Comparison of ENCODE assay signal across 8 cellular contexts in genomic region chr3:46892285-46893145, GRCh38. TPM values are rescaled to one million over a fixed set of nuclear protein-coding genes. Genes with fewer than 3 reads are reported as not detected.
DNase-seq lines count a peak whose midpoint lies in the region; ATAC-seq, FAIRE-seq and TF ChIP-seq lines count a peak whose summit lies in the region.

No MANE protein-coding gene starts in this region.

- no peak overlapping the region for H3K27ac ChIP-seq in SJSA1
- H3K27ac ChIP-seq in effector memory CD4-positive, alpha-beta T cell (ENCODE audit: insufficient read depth, low read length, poor library complexity, severe bottlenecking): no peak overlapping the region
- H3K27ac ChIP-seq in HepG2 (ENCODE audit: extremely low read length, insufficient read depth, low read length): no peak overlapping the region

- H3K4me1 Mint-ChIP-seq in stimulated activated naive CD8-positive, alpha-beta T cell treated with anti-CD3 and anti-CD28 coated beads, Interleukin-15, Interleukin-2, amounts not matched to agents 100 ng/mL and 50 ng/mL, for 24 hours (ENCODE audit: low read depth): no peaks in the 10 kb centered on the region

- POLR2A ChIA-PET in HepG2 (lab: Yijun Ruan, JAX): no interaction called here

- H3K9me3 Mint-ChIP-seq in stimulated activated naive CD8-positive, alpha-beta T cell treated with anti-CD3 and anti-CD28 coated beads, Interleukin-15, Interleukin-2, amounts not matched to agents 100 ng/mL and 50 ng/mL, for 24 hours: no peaks in the 10 kb centered on the region

- 2% methylated on average over 11 of the region's 58 CpGs for WGBS in HepG2 (ENCODE audit: low lambda C conversion rate)

- H2AFZ ChIP-seq in HepG2 (ENCODE audit: low read length): no peak overlapping the region

- H3K4me1 ChIP-seq in SJSA1 (replicated peaks) (peaks cover 9% of the 10 kb centered on the region), HepG2 (ENCODE audit: insufficient read depth, low read length) (peaks cover 13% of the 10 kb centered on the region)
- no peaks in the 10 kb centered on the region for H3K4me1 ChIP-seq in effector memory CD4-positive, alpha-beta T cell (ENCODE audit: control insufficient read depth, insufficient read depth, low read length, poor library complexity, severe bottlenecking)

- no peak for TF ChIP-seq POLR2A in H54 (IDR thresholded peaks at IDR 0.05; ENCODE audit: low read depth, low read length)
- TF ChIP-seq POLR2A in HepG2 (IDR thresholded peaks at IDR 0.05; ENCODE audit: insufficient read depth in 1 of 2, low read depth in 2 of 2, low read length in 2 of 2): no peak

- H3K4me2 ChIP-seq in HepG2 (ENCODE audit: low read depth, low read length): peak overlapping the region; percentile 73

- no peak for TF ChIP-seq RAD21 in HepG2 (CRISPR knock-in tag; IDR thresholded peaks at IDR 0.05)

- peaks cover 17% of the 10 kb centered on the region for H3K27me3 ChIP-seq in SJSA1 (replicated peaks)
- peaks cover 12% of the 10 kb centered on the region for H3K27me3 ChIP-seq in effector memory CD4-positive, alpha-beta T cell (replicated peaks; ENCODE audit: control insufficient read depth, insufficient read depth, low read length, poor library complexity, severe bottlenecking)
- H3K27me3 ChIP-seq in HepG2 (ENCODE audit: control insufficient read depth in 1 of 2, insufficient read depth in 2 of 2, low read length in 2 of 2): peaks cover 6 to 64% of the 10 kb centered on the region in 2 experiments; a peak in 4 of 5 replicates

- ATAC-seq in HepG2 (peak; percentile 54), HG02938 (IDR thresholded peaks at IDR 0.05; ENCODE audit: unreplicated experiment) (no peak), HG03565 (IDR thresholded peaks at IDR 0.05; ENCODE audit: unreplicated experiment) (no peak)

- H3K27me3 Mint-ChIP-seq in stimulated activated naive CD8-positive, alpha-beta T cell treated with anti-CD3 and anti-CD28 coated beads, Interleukin-15, Interleukin-2, amounts not matched to agents 100 ng/mL and 50 ng/mL, for 24 hours: peaks cover 40% of the 10 kb centered on the region

- H3K36me3 ChIP-seq in SJSA1: no peaks in the 10 kb centered on the region
- H3K36me3 ChIP-seq in effector memory CD4-positive, alpha-beta T cell (ENCODE audit: control insufficient read depth, insufficient read depth, low read length): no peaks in the 10 kb centered on the region
- H3K36me3 ChIP-seq in HepG2 (replicated peaks in 1 of 2; ENCODE audit: control insufficient read depth in 1 of 2, insufficient read depth in 2 of 2, low read length in 2 of 2): no peaks in the 10 kb centered on the region

- CTCF ChIA-PET in HepG2 (lab: Yijun Ruan, JAX; ENCODE audit: low intra/inter-chr PET ratio, low total read pairs): interaction anchor here (1.9 kb wide), 1 partner anchor 187 kb away, joined by 5 read pairs; no protein-coding TSS in a partner anchor

- BruUV-seq in HepG2 (replicated peaks; lab: Mats Ljungman, UMichigan): no TSS peak

- no peaks in the 10 kb centered on the region for H3K79me2 ChIP-seq in HepG2 (ENCODE audit: insufficient read depth, low read length)

- H3K9ac ChIP-seq in HepG2 (ENCODE audit: insufficient read depth, low read depth, low read length): no peak overlapping the region

- TF ChIP-seq CTCF in HepG2 (CRISPR knock-in tag; IDR thresholded peaks at IDR 0.05): peak; percentile 18; the same call in 1 of the 2 replicates

- in situ Hi-C loops in HepG2 (cut with HindIII; ENCODE audit: extremely low pct_ligation_motif_present, low pct_unique_long_range_greater_than_20kb): no loop called here

- H3K9me3 ChIP-seq in SJSA1 (replicated peaks) (no peaks in the 10 kb centered on the region), HepG2 (ENCODE audit: low read length) (no peaks in the 10 kb centered on the region)
- H3K9me3 ChIP-seq in effector memory CD4-positive, alpha-beta T cell (ENCODE audit: control insufficient read depth, low read length): no peaks in the 10 kb centered on the region

- no peak for TF ChIP-seq EP300 in HepG2 (IDR thresholded peaks at IDR 0.05; ENCODE audit: low read depth in 2 of 2, low read length in 2 of 2)
- no peak for TF ChIP-seq EP300 in HepG2 (CRISPR knock-in tag; IDR thresholded peaks at IDR 0.05; ENCODE audit: borderline replicate concordance)

- H4K20me1 ChIP-seq in HepG2 (ENCODE audit: insufficient read depth, low read length): no peaks in the 10 kb centered on the region

- H3K4me3 Mint-ChIP-seq in stimulated activated naive CD8-positive, alpha-beta T cell treated with anti-CD3 and anti-CD28 coated beads, Interleukin-15, Interleukin-2, amounts not matched to agents 100 ng/mL and 50 ng/mL, for 24 hours: peak overlapping the region; percentile 45

- H3K4me3 ChIP-seq in SJSA1 (peak overlapping the region; percentile 26), HepG2 (replicated peaks in 1 of 3; ENCODE audit: insufficient read depth in 1 of 3, low read depth in 2 of 3, low read length in 3 of 3) (peak overlapping the region; percentile 16 to 64 (median 32); a peak in 5 of 6 replicates)
- H3K4me3 ChIP-seq in effector memory CD4-positive, alpha-beta T cell (ENCODE audit: insufficient read depth, low read depth, low read length, poor library complexity, severe bottlenecking): peak overlapping the region; percentile 49

- no peaks in the 10 kb centered on the region for H3K36me3 Mint-ChIP-seq in stimulated activated naive CD8-positive, alpha-beta T cell treated with anti-CD3 and anti-CD28 coated beads, Interleukin-15, Interleukin-2, amounts not matched to agents 100 ng/mL and 50 ng/mL, for 24 hours (ENCODE audit: low read depth)

- DNase-seq in AML-193 (lab: John Stamatoyannopoulos, UW): peak; percentile 84 to 90
- DNase-seq in H54 (ENCODE audit: insufficient read length, low spot score): peak; percentile 97
- peak; percentile 29 to 60 for DNase-seq in SJSA1 (ENCODE audit: low read depth in 1 of 2, low spot score in 2 of 2)
- no peak for DNase-seq in effector memory CD4-positive, alpha-beta T cell
- DNase-seq in HepG2 (ENCODE audit: low spot score): no peak

- no peak overlapping the region for H3K27ac Mint-ChIP-seq in stimulated activated naive CD8-positive, alpha-beta T cell treated with anti-CD3 and anti-CD28 coated beads, Interleukin-15, Interleukin-2, amounts not matched to agents 100 ng/mL and 50 ng/mL, for 24 hours

- intact Hi-C loops in HepG2 (cut with micrococcal nuclease; ENCODE audit: unreplicated experiment): loop anchor here (2.0 kb wide), 1 partner anchor 32 kb away; no protein-coding TSS in a partner anchor

- no peak for FAIRE-seq in H54 (lab: Jason Lieb, UNC)
- FAIRE-seq in HepG2 (lab: Jason Lieb, UNC): no peak

RNA-seq across cellular contexts. Expression of gene PTH1R, which starts 15.0 kb away (rescaled TPM):
- total RNA-seq in SJSA1 (2014; rRNA removed; shearing (Covaris generic)): not detected in 2 replicates
- total RNA-seq in HepG2 (2016; rRNA removed; fragmentation: Illumina TruSeq; extraction: Trizol): not detected in 2 replicates
- not detected in 2 replicates for total RNA-seq in HepG2 (2016; cell fraction: cytosol; rRNA removed; fragmentation: Illumina TruSeq; extraction: Trizol; ENCODE audit: low read depth)
- not detected in 2 replicates for total RNA-seq in HepG2 (2016; cell fraction: insoluble cytoplasmic fraction; rRNA removed; fragmentation: Illumina TruSeq; extraction: Trizol)
- not detected in 2 replicates for total RNA-seq in HepG2 (2016; cell fraction: membrane; rRNA removed; fragmentation: Illumina TruSeq; extraction: Trizol)
- not detected in 2 replicates for total RNA-seq in HepG2 (2016; cell fraction: nucleus; rRNA removed; fragmentation: Illumina TruSeq; extraction: Trizol)
- not detected in 2 replicates for polyA plus RNA-seq in HepG2 (2011; rRNA removed)
- not detected in 2 replicates for polyA plus RNA-seq in HepG2 (2011; cell fraction: cytosol; rRNA removed)
- 0.10 TPM in 1 of 2 replicates, not detected in the other for polyA plus RNA-seq in HepG2 (2011; cell fraction: nucleus; rRNA removed)
- not detected in 2 replicates for polyA plus RNA-seq in HepG2 (2012)
- not detected in 2 replicates for polyA plus RNA-seq in HepG2 (2016; cell fraction: cytosol; fragmentation: Illumina TruSeq; extraction: Trizol; ENCODE audit: low read depth)
- polyA plus RNA-seq in HepG2 (2016; cell fraction: insoluble cytoplasmic fraction; fragmentation: Illumina TruSeq; extraction: Trizol; ENCODE audit: low read depth): not detected in 2 replicates
- not detected in 2 replicates for polyA plus RNA-seq in HepG2 (2016; cell fraction: membrane; fragmentation: Illumina TruSeq; extraction: Trizol; ENCODE audit: low read depth)
- not detected in 2 replicates for polyA plus RNA-seq in HepG2 (2016; cell fraction: nucleus; fragmentation: Illumina TruSeq; extraction: Trizol; ENCODE audit: insufficient read depth, low read depth)
- polyA minus RNA-seq in HepG2 (2011; rRNA and poly(A)+ RNA removed; ENCODE audit: low replicate concordance): not detected in 2 replicates
- not detected in 2 replicates for polyA minus RNA-seq in HepG2 (2011; cell fraction: cytosol; rRNA and poly(A)+ RNA removed)
- not detected in 2 replicates for polyA minus RNA-seq in HepG2 (2011; cell fraction: nucleus; rRNA and poly(A)+ RNA removed)

RNA-seq across cellular contexts. Expression of gene MYL3, which starts 29.3 kb away (rescaled TPM):
- not detected in 2 replicates for total RNA-seq in SJSA1 (2014; rRNA removed; shearing (Covaris generic))
- total RNA-seq in HepG2 (2016; rRNA removed; fragmentation: Illumina TruSeq; extraction: Trizol): not detected in 2 replicates
- not detected in 2 replicates for total RNA-seq in HepG2 (2016; cell fraction: cytosol; rRNA removed; fragmentation: Illumina TruSeq; extraction: Trizol; ENCODE audit: low read depth)
- not detected in 2 replicates for total RNA-seq in HepG2 (2016; cell fraction: insoluble cytoplasmic fraction; rRNA removed; fragmentation: Illumina TruSeq; extraction: Trizol)
- total RNA-seq in HepG2 (2016; cell fraction: membrane; rRNA removed; fragmentation: Illumina TruSeq; extraction: Trizol): not detected in 2 replicates
- total RNA-seq in HepG2 (2016; cell fraction: nucleus; rRNA removed; fragmentation: Illumina TruSeq; extraction: Trizol): not detected in 2 replicates
- 0.13 TPM in 1 of 2 replicates, not detected in the other for polyA plus RNA-seq in HepG2 (2011; rRNA removed)
- 0.06 TPM in 1 of 2 replicates, not detected in the other for polyA plus RNA-seq in HepG2 (2011; cell fraction: cytosol; rRNA removed)
- not detected in 2 replicates for polyA plus RNA-seq in HepG2 (2011; cell fraction: nucleus; rRNA removed)
- polyA plus RNA-seq in HepG2 (2012): not detected in 2 replicates
- not detected in 2 replicates for polyA plus RNA-seq in HepG2 (2016; cell fraction: cytosol; fragmentation: Illumina TruSeq; extraction: Trizol; ENCODE audit: low read depth)
- not detected in 2 replicates for polyA plus RNA-seq in HepG2 (2016; cell fraction: insoluble cytoplasmic fraction; fragmentation: Illumina TruSeq; extraction: Trizol; ENCODE audit: low read depth)
- not detected in 2 replicates for polyA plus RNA-seq in HepG2 (2016; cell fraction: membrane; fragmentation: Illumina TruSeq; extraction: Trizol; ENCODE audit: low read depth)
- polyA plus RNA-seq in HepG2 (2016; cell fraction: nucleus; fragmentation: Illumina TruSeq; extraction: Trizol; ENCODE audit: insufficient read depth, low read depth): not detected in 2 replicates
- 0.16 TPM in 1 of 2 replicates, not detected in the other for polyA minus RNA-seq in HepG2 (2011; rRNA and poly(A)+ RNA removed; ENCODE audit: low replicate concordance)
- not detected in 2 replicates for polyA minus RNA-seq in HepG2 (2011; cell fraction: cytosol; rRNA and poly(A)+ RNA removed)
- polyA minus RNA-seq in HepG2 (2011; cell fraction: nucleus; rRNA and poly(A)+ RNA removed): not detected in 2 replicates

Comparison
In these comparisons a context has a peak if more than half of its experiments do, and no peak if none do; other contexts are left out.
1. DNase-seq: peak in AML-193 (2 of 2), H54 (single experiment) and SJSA1 (2 of 2); none in effector memory CD4-positive, alpha-beta T cell (0 of 3) and HepG2 (single experiment).
2. Peak in every context shown above with its lines, with median percentiles within 50 percentile points of each other: H3K4me3 ChIP-seq.